Comparison of ENCODE assay signal across 8 cellular contexts in genomic region chr2:134245340-134245984, GRCh38.
DNase-seq lines count a peak whose midpoint lies in the region; ATAC-seq and TF ChIP-seq lines count a peak whose summit lies in the region.

No MANE protein-coding gene starts in this region.

- no peak for ATAC-seq in HG03571 (IDR thresholded peaks at IDR 0.05; ENCODE audit: unreplicated experiment)

- H3K4me3 ChIP-seq in cardiac fibroblast (replicated peaks in 1 of 2; ENCODE audit: low read depth in 2 of 2, low read length in 2 of 2), result no peak overlapping the region

- no peak overlapping the region for H3K27ac ChIP-seq in 22Rv1

- TF ChIP-seq CTCF in 22Rv1 (IDR thresholded peaks at IDR 0.05) (peak; percentile 68), GM20000 (IDR thresholded peaks at IDR 0.05; ENCODE audit: extremely low read depth, missing control alignments) (peak; percentile 62), cardiac fibroblast (IDR thresholded peaks at IDR 0.05; ENCODE audit: low read depth, low read length) (peak; percentile 86)

- DNase-seq in GM20000 (ENCODE audit: low spot score) (no peak), NCI-H2227 treated with DMSO at 0.1 percent for 48 hours (lab: John Stamatoyannopoulos, UW) (peak; percentile 65), cardiac fibroblast (ENCODE audit: low read depth in 2 of 2) (peak; percentile 79 to 80), kidney tubule cell (ENCODE audit: low spot score) (peak; percentile 64)
- peak; percentile 61 for DNase-seq in activated CD4-positive, CD25-positive, alpha-beta regulatory T cell treated with anti-CD3 and anti-CD28 coated beads, Interleukin-2, amount 50 U/mL, for 16 hours (ENCODE audit: low read depth, low spot score)
- DNase-seq in stimulated activated CD4-positive, alpha-beta T cell treated with anti-CD3 and anti-CD28 coated beads, Interleukin-4, amount 100 ng/mL, for 1 hour, result peak; percentile 77
